Comparison of ENCODE assay signal across 8 cellular contexts in genomic region chr4:119363372-119363771, GRCh38. TPM values are rescaled to one million over a fixed set of nuclear protein-coding genes. Genes with fewer than 3 reads are reported as not detected.
"Had no signal": no experiment of that assay in that cellular context is flagged by ENCODE, and none has a peak within 500 bp of the region (broad histone marks: within the 10 kb centered on the region; RNA-seq: fewer than 3 reads in every experiment).

No MANE protein-coding gene starts in this region.

RNA-seq across cellular contexts. Expression of gene FABP2, which starts 41.4 kb away (rescaled TPM):
- total RNA-seq: K562, LHCN-M2, MCF 10A, PC-9, Right ventricle myocardium inferior, RPMI7951, SJCRH30 had no signal
- polyA plus RNA-seq: IgD-negative memory B cell, K562 had no signal
